Comparison of ENCODE assay signal across 2 cellular contexts in genomic region chr2:18959200-18959599, GRCh38.
TF ChIP-seq lines count a peak whose summit lies in the region.

No MANE protein-coding gene starts in this region.

TF ChIP-seq in HepG2, 621 proteins besides CTCF, POLR2A, EP300 and RAD21:
- TF ChIP-seq ZNF274 (CRISPR knock-in tag; IDR thresholded peaks at IDR 0.05) (no peak), EZH2 (conservative IDR thresholded peaks at IDR 0.05; ENCODE audit: low read depth, low read length) (no peak), ZNF460 (CRISPR knock-in tag; IDR thresholded peaks at IDR 0.05; ENCODE audit: borderline replicate concordance) (no peak), ZSCAN29 (CRISPR knock-in tag; conservative IDR thresholded peaks at IDR 0.05) (no peak), ATF7 (IDR thresholded peaks at IDR 0.05) (peak; percentile 71), ATF7 (CRISPR knock-in tag; IDR thresholded peaks at IDR 0.05) (no peak), ZNF891 (CRISPR knock-in tag; IDR thresholded peaks at IDR 0.05) (no peak), ZNF367 (CRISPR knock-in tag; IDR thresholded peaks at IDR 0.05; ENCODE audit: borderline replicate concordance) (no peak), SYNCRIP (IDR thresholded peaks at IDR 0.05; ENCODE audit: insufficient read depth, low read depth, low read length) (no peak), ZNF569 (CRISPR knock-in tag; IDR thresholded peaks at IDR 0.05; ENCODE audit: borderline replicate concordance) (no peak), FOSL2 (CRISPR knock-in tag; IDR thresholded peaks at IDR 0.05) (no peak), ZNF704 (CRISPR knock-in tag; IDR thresholded peaks at IDR 0.05; ENCODE audit: borderline replicate concordance) (no peak), ZKSCAN8 (CRISPR knock-in tag; IDR thresholded peaks at IDR 0.05; ENCODE audit: borderline replicate concordance) (no peak), CREB1 (IDR thresholded peaks at IDR 0.05) (peak; percentile 61), CREB1 (CRISPR knock-in tag; IDR thresholded peaks at IDR 0.05) (no peak)

TF ChIP-seq in IMR-90, 13 proteins besides CTCF, POLR2A, EP300 and RAD21:
- TF ChIP-seq RCOR1 (IDR thresholded peaks at IDR 0.05; ENCODE audit: insufficient replicate concordance, low read length) (no peak), SMC3 (IDR thresholded peaks at IDR 0.05; ENCODE audit: low read depth, low read length) (no peak), MAFK (IDR thresholded peaks at IDR 0.05; ENCODE audit: low read depth, low read length) (no peak), BHLHE40 (IDR thresholded peaks at IDR 0.05; ENCODE audit: low read depth, low read length) (no peak), USF2 (IDR thresholded peaks at IDR 0.05; ENCODE audit: low read depth, low read length) (no peak), MAZ (IDR thresholded peaks at IDR 0.05; ENCODE audit: borderline replicate concordance, low read depth, low read length) (no peak), ELK1 (IDR thresholded peaks at IDR 0.05; ENCODE audit: borderline replicate concordance, low read depth, low read length) (no peak)
